10 cellular contexts compared by ENCODE assay signal in genomic region chr11:111734383-111735261, GRCh38. TPM values are rescaled to one million over a fixed set of nuclear protein-coding genes. Genes with fewer than 3 reads are reported as not detected.
DNase-seq lines count a peak whose midpoint lies in the region; FAIRE-seq and TF ChIP-seq lines count a peak whose summit lies in the region.
"Had no signal": no experiment of that assay in that cellular context is flagged by ENCODE, and none has a peak within 500 bp of the region (broad histone marks: within the 10 kb centered on the region; RNA-seq: fewer than 3 reads in every experiment).

No MANE protein-coding gene starts in this region.

- H3K27me3 ChIP-seq in GM23248 (replicated peaks; ENCODE audit: insufficient read depth) (no peaks in the 10 kb centered on the region), keratinocyte (ENCODE audit: control insufficient read depth, extremely low read depth, insufficient read depth, low read length) (no peaks in the 10 kb centered on the region), skeletal muscle tissue (ENCODE audit: control insufficient read depth in 3 of 3, insufficient read depth in 3 of 3, low read length in 3 of 3) (no peaks in the 10 kb centered on the region)

- peaks cover 6% of the 10 kb centered on the region for H3K9me1 ChIP-seq in keratinocyte (ENCODE audit: control insufficient read depth, extremely low read depth, insufficient read depth, low read length)

- no peaks in the 10 kb centered on the region for H3K9me3 ChIP-seq in GM23248 (ENCODE audit: low read depth)
- no peaks in the 10 kb centered on the region for H3K9me3 ChIP-seq in keratinocyte (ENCODE audit: control insufficient read depth, low read depth, low read length)
- no peaks in the 10 kb centered on the region for H3K9me3 ChIP-seq in skeletal muscle tissue (ENCODE audit: control insufficient read depth in 3 of 3, low read length in 3 of 3)

- no peaks in the 10 kb centered on the region for H4K20me1 ChIP-seq in GM23248 (ENCODE audit: insufficient read depth)
- H4K20me1 ChIP-seq in keratinocyte (ENCODE audit: control insufficient read depth, extremely low read depth, insufficient read depth, low read length), result no peaks in the 10 kb centered on the region

- H3F3A ChIP-seq in GM23248 (ENCODE audit: insufficient read depth), result peaks cover 58% of the 10 kb centered on the region

- H2AFZ ChIP-seq in GM23248, result peak overlapping the region; percentile 70; the same call in 1 of the 2 replicates
- H2AFZ ChIP-seq in keratinocyte (ENCODE audit: control insufficient read depth, low read length), result no peak overlapping the region

- 32 to 33% methylated on average over 13 of the region's 13 CpGs for WGBS in GM23248 (ENCODE audit: low coverage in 1 of 2, low lambda C conversion rate in 2 of 2, missing lambda C conversion rate in 2 of 2), 2 experiments
- 50 to 74% (median 61%) methylated on average over 13 of the region's 13 CpGs for WGBS in adipose tissue, 3 donors

- H3K9me2 ChIP-seq in GM23248 (ENCODE audit: insufficient read depth), result no peaks in the 10 kb centered on the region

- no peaks in the 10 kb centered on the region for H3K36me3 ChIP-seq in GM23248 (ENCODE audit: low read depth)
- peaks cover 3 to 4% of the 10 kb centered on the region in 2 experiments for H3K36me3 ChIP-seq in keratinocyte (ENCODE audit: control insufficient read depth in 2 of 2, extremely low read depth in 1 of 2, insufficient read depth in 2 of 2, low read length in 2 of 2)
- peaks cover 0 to 3% (median 0%) of the 10 kb centered on the region in 3 donors for H3K36me3 ChIP-seq in skeletal muscle tissue (ENCODE audit: control insufficient read depth in 3 of 3, insufficient read depth in 3 of 3, low read length in 3 of 3)

- H3K79me2 ChIP-seq in GM23248 (ENCODE audit: insufficient read depth) (no peaks in the 10 kb centered on the region), keratinocyte (ENCODE audit: control insufficient read depth, insufficient read depth, low read length) (no peaks in the 10 kb centered on the region)

- H3K9ac ChIP-seq in GM23248 (peak overlapping the region; percentile 93), keratinocyte (ENCODE audit: control insufficient read depth, extremely low read depth, insufficient read depth, low read length) (peak overlapping the region; percentile 96), skeletal muscle tissue (ENCODE audit: low read depth in 1 of 3, low read length in 3 of 3) (peak overlapping the region; percentile 79 to 90 (median 87))

- TF ChIP-seq CTCF in keratinocyte (optimal IDR thresholded peaks at IDR 0.05 in 1 of 3, IDR thresholded peaks at IDR 0.05 in 1 of 3, conservative IDR thresholded peaks at IDR 0.05 in 1 of 3; ENCODE audit: extremely low read depth in 1 of 3, insufficient read depth in 2 of 3, low read length in 3 of 3), result no peak

- in situ Hi-C loops in GM23248 (cut with MboI), result no loop called here

- H3K4me3 ChIP-seq in GM23248 (peak overlapping the region; percentile 61), keratinocyte (ENCODE audit: control insufficient read depth in 2 of 3, extremely low read depth in 1 of 3, insufficient read depth in 2 of 3, low read depth in 1 of 3, low read length in 3 of 3) (no peak overlapping the region), skeletal muscle tissue (ENCODE audit: low read length in 3 of 3) (peak overlapping the region in 1 of 3 donors; percentile 57)

- DNase-seq in GM23248, result peak; percentile 55
- no peak for DNase-seq in keratinocyte (ENCODE audit: low read depth, low spot score)
- no peak for DNase-seq in mucosa of gallbladder (ENCODE audit: low spot score)
- DNase-seq in NCI-H526 (lab: John Stamatoyannopoulos, UW), result no peak
- no peak for DNase-seq in cerebellum (ENCODE audit: low spot score)
- DNase-seq in NCI-H187 (lab: John Stamatoyannopoulos, UW), result no peak
- DNase-seq: WERI-Rb-1 had no signal

- H3K4me2 ChIP-seq in GM23248 (ENCODE audit: unreplicated experiment) (peak overlapping the region; percentile 81), keratinocyte (ENCODE audit: control insufficient read depth, extremely low read depth, insufficient read depth, low read depth, low read length) (peak overlapping the region; percentile 87)

- no peak for FAIRE-seq in keratinocyte (lab: Jason Lieb, UNC)
- FAIRE-seq: bronchial epithelial cell had no signal

- H3K4me1 ChIP-seq in GM23248 (ENCODE audit: insufficient read depth), result peaks cover 57% of the 10 kb centered on the region
- peaks cover 49% of the 10 kb centered on the region for H3K4me1 ChIP-seq in keratinocyte (ENCODE audit: control insufficient read depth, extremely low read depth, insufficient read depth, low read length)
- peaks cover 87 to 91% (median 90%) of the 10 kb centered on the region in 3 donors for H3K4me1 ChIP-seq in skeletal muscle tissue (ENCODE audit: control insufficient read depth in 3 of 3, insufficient read depth in 3 of 3, low read length in 3 of 3)

- H3K27ac ChIP-seq in GM23248, result peak overlapping the region; percentile 99
- H3K27ac ChIP-seq in adipose tissue (ENCODE audit: low read depth, low read length), result peak overlapping the region; percentile 97
- peak overlapping the region; percentile 100 for H3K27ac ChIP-seq in keratinocyte (ENCODE audit: control insufficient read depth, insufficient read depth, low read length)
- H3K27ac ChIP-seq in skeletal muscle tissue (ENCODE audit: low read depth, low read length), result peak overlapping the region; percentile 99
- H3K27ac ChIP-seq: WERI-Rb-1 had no signal

- dilution Hi-C loops in keratinocyte (cut with MboI; ENCODE audit: extremely low pct_ligation_motif_present, low sequenced_read_pairs), result no loop called here

RNA-seq across cellular contexts. Expression of gene PPP2R1B, which starts 31.6 kb away (rescaled TPM):
- total RNA-seq in GM23248 (2014; rRNA removed; shearing (Covaris generic)), result 24.8 and 25.1 TPM in 2 replicates
- polyA plus RNA-seq in GM23248 (2016; fragmentation: Nextera tagmentation; extraction: Ambion mirVana), result 22.1 and 26.2 TPM in 2 replicates
- polyA plus RNA-seq in adipose tissue, result 10 to 100 TPM; 12.1 to 75.3 (median 18.8) TPM
- 22.3 to 35.1 TPM (median 33.6 TPM) in 3 replicates for polyA plus RNA-seq in keratinocyte
- polyA plus RNA-seq in keratinocyte (2011; ENCODE audit: low read depth), result 15.3 TPM
- polyA plus RNA-seq in keratinocyte (2011; cell fraction: cytosol; rRNA removed), result 19.2 and 33.8 TPM in 2 replicates
- 25.6 and 32.7 TPM in 2 replicates for polyA plus RNA-seq in keratinocyte (2011; cell fraction: nucleus; rRNA removed)
- 12.1 and 25.1 TPM in 2 replicates for polyA plus RNA-seq in keratinocyte (2012; ENCODE audit: low replicate concordance)
- polyA minus RNA-seq in keratinocyte, result 26.6 to 60.6 TPM (median 45.5 TPM) in 3 replicates
- 25.9 TPM for polyA minus RNA-seq in keratinocyte (2011; cell fraction: cytosol; rRNA and poly(A)+ RNA removed)
- polyA minus RNA-seq in keratinocyte (2011; cell fraction: nucleus; rRNA and poly(A)+ RNA removed), result 21.6 and 40.2 TPM in 2 replicates
- total RNA-seq in skeletal muscle tissue, result 25.1 TPM
- 42.4 TPM for total RNA-seq in mucosa of gallbladder
- total RNA-seq in cerebellum, result 19.5 TPM
